Comparison of ENCODE assay signal across 8 cellular contexts in genomic region chr14:34874386-34875030, GRCh38. TPM values are rescaled to one million over a fixed set of nuclear protein-coding genes. Genes with fewer than 3 reads are reported as not detected.
DNase-seq lines count a peak whose midpoint lies in the region; ATAC-seq and TF ChIP-seq lines count a peak whose summit lies in the region.

No MANE protein-coding gene starts in this region.

- no peaks in the 10 kb centered on the region for H3K27me3 Mint-ChIP-seq in activated naive CD8-positive, alpha-beta T cell treated with anti-CD3 and anti-CD28 coated beads, Interleukin-2, amount 50 U/mL, for 24 hours

- peak overlapping the region; percentile 100 for H3K4me3 Mint-ChIP-seq in activated naive CD8-positive, alpha-beta T cell treated with anti-CD3 and anti-CD28 coated beads, Interleukin-2, amount 50 U/mL, for 24 hours

- H3K27ac ChIP-seq in HUES6 (ENCODE audit: low read depth, low read length), result peak overlapping the region; percentile 93; the same call in 1 of the 2 replicates
- H3K27ac ChIP-seq in heart right ventricle, result peak overlapping the region; percentile 93 to 100 (median 98)
- peak overlapping the region; percentile 97 to 100 for H3K27ac ChIP-seq in uterus

- peak overlapping the region; percentile 94 for H3K9ac ChIP-seq in HUES6 (ENCODE audit: low read length)

- H3K9me3 Mint-ChIP-seq in activated naive CD8-positive, alpha-beta T cell treated with anti-CD3 and anti-CD28 coated beads, Interleukin-2, amount 50 U/mL, for 24 hours, result no peaks in the 10 kb centered on the region

- TF ChIP-seq CTCF in heart right ventricle (IDR thresholded peaks at IDR 0.05), result peak in 3 of 9 donors; percentile 9 to 27 (median 19)
- TF ChIP-seq CTCF in uterus (IDR thresholded peaks at IDR 0.05), result no peak

- peaks cover 40% of the 10 kb centered on the region for H3K36me3 Mint-ChIP-seq in activated naive CD8-positive, alpha-beta T cell treated with anti-CD3 and anti-CD28 coated beads, Interleukin-2, amount 50 U/mL, for 24 hours (ENCODE audit: low read depth)

- H3K4me1 ChIP-seq in HUES6 (ENCODE audit: control insufficient read depth, insufficient read depth, low read length), result peaks cover 7% of the 10 kb centered on the region; the same call in 1 of the 2 replicates
- H3K4me1 ChIP-seq in heart right ventricle, result peaks cover 0 to 41% (median 7%) of the 10 kb centered on the region in 9 donors
- H3K4me1 ChIP-seq in uterus, result peaks cover 0 to 5% of the 10 kb centered on the region in 2 donors

- H3K27ac Mint-ChIP-seq in activated naive CD8-positive, alpha-beta T cell treated with anti-CD3 and anti-CD28 coated beads, Interleukin-2, amount 50 U/mL, for 24 hours, result peak overlapping the region; percentile 100

- DNase-seq in EL, result peak; percentile 51
- DNase-seq in SHP77 (lab: John Stamatoyannopoulos, UW), result peak; percentile 54 to 76
- peak; percentile 62 for DNase-seq in activated naive CD8-positive, alpha-beta T cell treated with anti-CD3 and anti-CD28 coated beads, Interleukin-2, amount 50 U/mL, for 24 hours
- DNase-seq in heart right ventricle, result peak; percentile 42 to 44
- peak; percentile 87 for DNase-seq in posterior vena cava (ENCODE audit: low spot score)
- peak; percentile 30 to 37 for DNase-seq in uterus

- ATAC-seq in GM21515 (IDR thresholded peaks at IDR 0.05; ENCODE audit: unreplicated experiment) (peak; percentile 26), heart right ventricle (peak; percentile 11 to 61 (median 24))
- peak; percentile 16 for ATAC-seq in activated naive CD8-positive, alpha-beta T cell treated with anti-CD3 and anti-CD28 coated beads, Interleukin-2, amount 50 U/mL, for 24 hours

- H3K27me3 ChIP-seq in HUES6 (ENCODE audit: control insufficient read depth, insufficient read depth, low read length) (no peaks in the 10 kb centered on the region; the same call in 1 of the 2 replicates), heart right ventricle (no peaks in the 10 kb centered on the region), uterus (no peaks in the 10 kb centered on the region)

- intact Hi-C loops in heart right ventricle (cut with DNase I), result loop anchor here in 8 of 10 donors (2.0 to 10.0 kb wide), 6 partner anchors 47 to 250 kb away; partner anchors contain the start of genes SRP54 (in 6 of the 8), PPP2R3C (in 2 of the 8), PRORP (in 2 of the 8) and FAM177A1 (in 1 of the 8)
- intact Hi-C loops in posterior vena cava (cut with DNase I), result loop anchor here in 1 of 2 donors (10.0 kb wide), 1 partner anchor 110 kb away; the partner anchor contains the start of gene SRP54
- intact Hi-C loops in uterus (cut with DNase I; ENCODE audit: low total_unique reads), result loop anchor here (5.0 to 10.0 kb wide), 2 partner anchors 110 to 162 kb away; partner anchors contain the start of genes CFL2 and SRP54

- H3K36me3 ChIP-seq in HUES6 (ENCODE audit: control insufficient read depth, insufficient read depth, low read length), result 0 out of 2 replicates have a peak, but pooled peaks cover 3% of the 10 kb centered on the region
- peaks cover 0 to 7% (median 0%) of the 10 kb centered on the region in 9 donors for H3K36me3 ChIP-seq in heart right ventricle
- no peaks in the 10 kb centered on the region for H3K36me3 ChIP-seq in uterus

- H3K4me3 ChIP-seq in HUES6 (ENCODE audit: low read depth, low read length) (peak overlapping the region; percentile 78), heart right ventricle (peak overlapping the region; percentile 73 to 96 (median 81)), uterus (peak overlapping the region; percentile 83 to 92)

- WGBS in heart right ventricle, 2 donors, result 0% methylated on average over 54 to 85 of the region's 85 CpGs

- peaks cover 50% of the 10 kb centered on the region for H3K4me1 Mint-ChIP-seq in activated naive CD8-positive, alpha-beta T cell treated with anti-CD3 and anti-CD28 coated beads, Interleukin-2, amount 50 U/mL, for 24 hours

- no peak for TF ChIP-seq POLR2A in uterus (IDR thresholded peaks at IDR 0.05)

- H3K9me3 ChIP-seq in HUES6 (ENCODE audit: control insufficient read depth, insufficient read depth, low read depth, low read length) (no peaks in the 10 kb centered on the region), heart right ventricle (no peaks in the 10 kb centered on the region), uterus (no peaks in the 10 kb centered on the region)

RNA-seq across cellular contexts. Expression of gene BAZ1A, which starts 0.7 kb away (rescaled TPM):
- total RNA-seq in heart right ventricle (10 to 100 TPM in 1 of 10 donors, 1 to 10 TPM in 9; 3.8 to 14.5 (median 4.5) TPM), posterior vena cava (10 to 100 TPM; 17.3 to 31.6 TPM), uterus (10 to 100 TPM; 11.8 to 42.0 (median 27.3) TPM)
- 10 to 100 TPM in 1 of 2 donors, 1 to 10 TPM in 1; 6.9 to 10.0 TPM for polyA plus RNA-seq in heart right ventricle

Comparison
In these comparisons a context has a peak if more than half of its experiments do, and no peak if none do; other contexts are left out.
1. Peak in every context shown above with its lines: DNase-seq, ATAC-seq, H3K4me3 ChIP-seq and H3K27ac ChIP-seq.
2. DNase-seq: peak in every context shown above with its lines; median percentile 87 in posterior vena cava; 65 in SHP77; 62 in activated naive CD8-positive, alpha-beta T cell treated with anti-CD3 and anti-CD28 coated beads, Interleukin-2, amount 50 U/mL, for 24 hours; 51 in EL; 43 in heart right ventricle; 34 in uterus.